10 cellular contexts compared by ENCODE assay signal in genomic region chr19:49427855-49428546, GRCh38. TPM values are rescaled to one million over a fixed set of nuclear protein-coding genes. Genes with fewer than 3 reads are reported as not detected.
DNase-seq lines count a peak whose midpoint lies in the region; ATAC-seq and TF ChIP-seq lines count a peak whose summit lies in the region.
"Had no signal": no experiment of that assay in that cellular context is flagged by ENCODE, and none has a peak within 500 bp of the region (broad histone marks: within the 10 kb centered on the region; RNA-seq: fewer than 3 reads in every experiment).

No MANE protein-coding gene starts in this region.

- H3K4me3 ChIP-seq in BE2C (ENCODE audit: low read depth, low read length) = peak overlapping the region; percentile 34
- H3K4me3 ChIP-seq in GM23338 = peak overlapping the region; percentile 82

- no peak overlapping the region for H3K27ac Mint-ChIP-seq in GM23338
- H3K27ac Mint-ChIP-seq in activated CD4-positive, alpha-beta memory T cell treated with anti-CD3 and anti-CD28 coated beads, Interleukin-2, amount 10 ng/mL, durations not matched to agents 7 days and 5 days = no peak overlapping the region

- H3K9me2 ChIP-seq in GM23338 (ENCODE audit: insufficient read depth) = no peaks in the 10 kb centered on the region

- ATAC-seq in GM23338 = peak; percentile 60
- ATAC-seq in left lobe of liver = peak; percentile 47
- ATAC-seq in GM18502 (IDR thresholded peaks at IDR 0.05; ENCODE audit: poor library complexity, unreplicated experiment) = no peak
- ATAC-seq in GM18907 (IDR thresholded peaks at IDR 0.05; ENCODE audit: unreplicated experiment) = no peak
- ATAC-seq in GM21515 (IDR thresholded peaks at IDR 0.05; ENCODE audit: unreplicated experiment) = no peak
- ATAC-seq in GM18520 (IDR thresholded peaks at IDR 0.05; ENCODE audit: unreplicated experiment) = no peak

- H2AFZ ChIP-seq in GM23338 = peak overlapping the region; percentile 90; the same call in 1 of the 2 replicates

- H3K4me3 Mint-ChIP-seq in GM23338 = peak overlapping the region; percentile 81
- H3K4me3 Mint-ChIP-seq in activated CD4-positive, alpha-beta memory T cell treated with anti-CD3 and anti-CD28 coated beads, Interleukin-2, amount 10 ng/mL, durations not matched to agents 7 days and 5 days = peak overlapping the region; percentile 13

- no peaks in the 10 kb centered on the region for H4K20me1 ChIP-seq in GM23338 (replicated peaks; ENCODE audit: insufficient read depth)

- CTCF ChIA-PET in activated CD4-positive, alpha-beta memory T cell treated with anti-CD3 and anti-CD28 coated beads, Interleukin-2, amount 10 ng/mL, durations not matched to agents 7 days and 5 days (lab: Charles Lee) = interaction anchor here (1.0 kb wide), 1 partner anchor 36 kb away, joined by 4 read pairs; no protein-coding TSS in a partner anchor

- H3F3A ChIP-seq in GM23338 (replicated peaks; ENCODE audit: low read depth) = peaks cover 43% of the 10 kb centered on the region

- H3K36me3 ChIP-seq in BE2C = no peaks in the 10 kb centered on the region
- H3K36me3 ChIP-seq in GM23338 (ENCODE audit: insufficient read depth) = no peaks in the 10 kb centered on the region

- H3K27me3 ChIP-seq in BE2C = peaks cover 81% of the 10 kb centered on the region
- H3K27me3 ChIP-seq in GM23338 (ENCODE audit: insufficient read depth) = peaks cover 81% of the 10 kb centered on the region

- no peak overlapping the region for H3K27ac ChIP-seq in GM23338 (ENCODE audit: low read depth)

- peak; percentile 39 for DNase-seq in BE2C
- DNase-seq in GM23338 (ENCODE audit: low spot score) = peak; percentile 88
- peak; percentile 41 for DNase-seq in activated CD4-positive, alpha-beta memory T cell treated with anti-CD3 and anti-CD28 coated beads, Interleukin-2, amount 10 ng/mL, durations not matched to agents 7 days and 5 days
- no peak for DNase-seq in left lobe of liver (ENCODE audit: low spot score)
- DNase-seq: head of caudate nucleus, KBM-7 had no signal

- no peaks in the 10 kb centered on the region for H3K4me1 ChIP-seq in BE2C
- H3K4me1 ChIP-seq in GM23338 (ENCODE audit: insufficient read depth) = peaks cover 44% of the 10 kb centered on the region

- no peak for TF ChIP-seq CTCF in BE2C (IDR thresholded peaks at IDR 0.05; ENCODE audit: low read depth, low read length)
- TF ChIP-seq CTCF in GM23338 (conservative IDR thresholded peaks at IDR 0.05; ENCODE audit: low read depth in 2 of 2) = no peak

- H3K27me3 Mint-ChIP-seq in GM23338 (ENCODE audit: insufficient read depth, low read depth, poor library complexity) = peaks cover 75% of the 10 kb centered on the region
- H3K27me3 Mint-ChIP-seq in activated CD4-positive, alpha-beta memory T cell treated with anti-CD3 and anti-CD28 coated beads, Interleukin-2, amount 10 ng/mL, durations not matched to agents 7 days and 5 days = peaks cover 84% of the 10 kb centered on the region

- POLR2A ChIA-PET in activated CD4-positive, alpha-beta memory T cell treated with anti-CD3 and anti-CD28 coated beads, Interleukin-2, amount 10 ng/mL, durations not matched to agents 7 days and 5 days (lab: Charles Lee) = interaction anchor here (1.1 to 1.2 kb wide), 2 partner anchors 11 to 25 kb away, joined by 3 to 4 read pairs; partner anchors contain the start of gene ALDH16A1

- H3K4me2 ChIP-seq in GM23338 = peak overlapping the region; percentile 98

- peaks cover 57% of the 10 kb centered on the region for H3K4me1 Mint-ChIP-seq in GM23338
- peaks cover 50% of the 10 kb centered on the region for H3K4me1 Mint-ChIP-seq in activated CD4-positive, alpha-beta memory T cell treated with anti-CD3 and anti-CD28 coated beads, Interleukin-2, amount 10 ng/mL, durations not matched to agents 7 days and 5 days

- no peaks in the 10 kb centered on the region for H3K79me2 ChIP-seq in GM23338 (replicated peaks; ENCODE audit: insufficient read depth)

- H3K36me3 Mint-ChIP-seq in GM23338 (ENCODE audit: low read depth) = peaks cover 5% of the 10 kb centered on the region
- no peaks in the 10 kb centered on the region for H3K36me3 Mint-ChIP-seq in activated CD4-positive, alpha-beta memory T cell treated with anti-CD3 and anti-CD28 coated beads, Interleukin-2, amount 10 ng/mL, durations not matched to agents 7 days and 5 days (ENCODE audit: low read depth)

- H3K9me3 Mint-ChIP-seq in GM23338 = peaks cover 16% of the 10 kb centered on the region; the same call in 2 of the 3 replicates
- H3K9me3 Mint-ChIP-seq in activated CD4-positive, alpha-beta memory T cell treated with anti-CD3 and anti-CD28 coated beads, Interleukin-2, amount 10 ng/mL, durations not matched to agents 7 days and 5 days = no peaks in the 10 kb centered on the region

- no peaks in the 10 kb centered on the region for H3K9me3 ChIP-seq in BE2C

TF ChIP-seq in GM23338, 12 proteins besides CTCF, POLR2A, EP300 and RAD21:
- TF ChIP-seq, protein P1, sequence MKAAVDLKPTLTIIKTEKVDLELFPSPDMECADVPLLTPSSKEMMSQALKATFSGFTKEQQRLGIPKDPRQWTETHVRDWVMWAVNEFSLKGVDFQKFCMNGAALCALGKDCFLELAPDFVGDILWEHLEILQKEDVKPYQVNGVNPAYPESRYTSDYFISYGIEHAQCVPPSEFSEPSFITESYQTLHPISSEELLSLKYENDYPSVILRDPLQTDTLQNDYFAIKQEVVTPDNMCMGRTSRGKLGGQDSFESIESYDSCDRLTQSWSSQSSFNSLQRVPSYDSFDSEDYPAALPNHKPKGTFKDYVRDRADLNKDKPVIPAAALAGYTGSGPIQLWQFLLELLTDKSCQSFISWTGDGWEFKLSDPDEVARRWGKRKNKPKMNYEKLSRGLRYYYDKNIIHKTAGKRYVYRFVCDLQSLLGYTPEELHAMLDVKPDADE (IDR thresholded peaks at IDR 0.05) = no peak
- peak; percentile 60 for TF ChIP-seq POLR2AphosphoS5 (IDR thresholded peaks at IDR 0.05; ENCODE audit: low read depth)

RNA-seq across cellular contexts. Expression of gene GFY, which starts 2.8 kb away (rescaled TPM):
- polyA plus RNA-seq in BE2C (2012; ENCODE audit: insufficient read depth, insufficient read length, low read depth) = not detected
- total RNA-seq in GM23338 (2014; rRNA removed; shearing (Covaris generic)) = not detected in 2 replicates
- 1.2 and 1.7 TPM in 2 replicates for polyA plus RNA-seq in GM23338 (2016; fragmentation: Nextera tagmentation; extraction: Ambion mirVana)
- not detected for total RNA-seq in activated CD4-positive, alpha-beta memory T cell treated with anti-CD3 and anti-CD28 coated beads, Interleukin-2, amount 10 ng/mL, durations not matched to agents 7 days and 5 days
- not detected for total RNA-seq in left lobe of liver

RNA-seq across cellular contexts. Expression of gene PTH2, which starts 4.8 kb away (rescaled TPM):
- not detected for polyA plus RNA-seq in BE2C (2012; ENCODE audit: insufficient read depth, insufficient read length, low read depth)
- not detected in 2 replicates for total RNA-seq in GM23338 (2014; rRNA removed; shearing (Covaris generic))
- polyA plus RNA-seq in GM23338 (2016; fragmentation: Nextera tagmentation; extraction: Ambion mirVana) = 1.3 and 1.6 TPM in 2 replicates
- not detected for total RNA-seq in activated CD4-positive, alpha-beta memory T cell treated with anti-CD3 and anti-CD28 coated beads, Interleukin-2, amount 10 ng/mL, durations not matched to agents 7 days and 5 days
- total RNA-seq in left lobe of liver = not detected

RNA-seq across cellular contexts. Expression of gene SLC17A7, which starts 13.3 kb away (rescaled TPM):
- not detected for polyA plus RNA-seq in BE2C (2012; ENCODE audit: insufficient read depth, insufficient read length, low read depth)
- 0.90 and 1.6 TPM in 2 replicates for total RNA-seq in GM23338 (2014; rRNA removed; shearing (Covaris generic))
- 1.5 TPM in 2 replicates for polyA plus RNA-seq in GM23338 (2016; fragmentation: Nextera tagmentation; extraction: Ambion mirVana)
- total RNA-seq in activated CD4-positive, alpha-beta memory T cell treated with anti-CD3 and anti-CD28 coated beads, Interleukin-2, amount 10 ng/mL, durations not matched to agents 7 days and 5 days = under 1 TPM; 0.30 to 0.43 TPM
- 0.15 TPM for total RNA-seq in left lobe of liver

RNA-seq across cellular contexts. Expression of gene PIH1D1, which starts 23.6 kb away (rescaled TPM):
- polyA plus RNA-seq in BE2C (2012; ENCODE audit: insufficient read depth, insufficient read length, low read depth) = 99.9 TPM
- total RNA-seq in GM23338 (2014; rRNA removed; shearing (Covaris generic)) = 147 and 164 TPM in 2 replicates
- polyA plus RNA-seq in GM23338 (2016; fragmentation: Nextera tagmentation; extraction: Ambion mirVana) = 93.6 and 103 TPM in 2 replicates
- total RNA-seq in activated CD4-positive, alpha-beta memory T cell treated with anti-CD3 and anti-CD28 coated beads, Interleukin-2, amount 10 ng/mL, durations not matched to agents 7 days and 5 days = 100 to 1,000 TPM; 168 to 170 TPM
- total RNA-seq in left lobe of liver = 48.8 TPM

RNA-seq across cellular contexts. Expression of gene ALDH16A1, which starts 25.0 kb away (rescaled TPM):
- polyA plus RNA-seq in BE2C (2012; ENCODE audit: insufficient read depth, insufficient read length, low read depth) = 20.3 TPM
- 57.3 and 62.3 TPM in 2 replicates for total RNA-seq in GM23338 (2014; rRNA removed; shearing (Covaris generic))
- polyA plus RNA-seq in GM23338 (2016; fragmentation: Nextera tagmentation; extraction: Ambion mirVana) = 16.8 and 20.0 TPM in 2 replicates
- 10 to 100 TPM; 34.1 to 36.6 TPM for total RNA-seq in activated CD4-positive, alpha-beta memory T cell treated with anti-CD3 and anti-CD28 coated beads, Interleukin-2, amount 10 ng/mL, durations not matched to agents 7 days and 5 days
- 29.7 TPM for total RNA-seq in left lobe of liver

Comparison
In these comparisons a context has a peak if more than half of its experiments do, and no peak if none do; other contexts are left out.
1. ATAC-seq: peak in GM23338 (single experiment) and left lobe of liver (single experiment); none in GM18502 (single experiment), GM18907 (single experiment), GM21515 (single experiment) and GM18520 (single experiment).